ENCODE assay signal across 1 cellular context in the genomic region with DNA sequence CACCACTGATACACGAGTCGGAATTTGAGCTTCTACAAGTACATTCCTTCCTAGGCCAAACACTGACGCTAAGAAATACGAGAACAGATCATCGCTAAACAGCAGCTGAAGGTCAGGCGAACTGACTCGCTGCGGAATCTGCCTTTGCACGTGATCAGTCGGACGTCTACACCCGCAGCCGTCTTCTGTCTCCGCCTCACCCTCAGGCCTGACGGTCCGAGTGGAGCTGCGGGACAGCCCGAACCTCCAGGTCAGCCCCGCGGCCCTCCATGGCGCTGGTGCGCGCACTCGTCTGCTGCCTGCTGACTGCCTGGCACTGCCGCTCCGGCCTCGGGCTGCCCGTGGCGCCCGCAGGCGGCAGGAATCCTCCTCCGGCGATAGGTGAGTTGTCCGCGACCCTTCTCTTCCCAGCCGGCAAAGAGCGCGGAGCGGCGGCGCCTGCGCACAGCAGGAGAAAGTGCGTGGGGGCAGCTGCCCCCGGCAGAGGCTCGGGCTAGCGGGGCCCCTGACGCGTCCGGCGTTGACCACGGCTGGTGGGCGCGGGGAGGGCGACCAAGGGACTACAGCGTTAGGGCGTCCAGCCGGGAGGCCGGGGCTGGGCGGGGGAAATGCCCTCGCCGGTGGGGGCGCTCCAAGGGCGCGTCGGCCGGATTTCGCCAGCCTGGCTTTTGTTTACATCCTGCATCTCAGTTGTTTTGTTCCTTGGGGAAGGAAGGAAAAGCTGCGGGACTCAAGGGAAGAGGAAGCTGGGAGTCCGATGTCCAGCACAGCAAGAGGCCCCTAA.
TF ChIP-seq lines count a peak whose summit lies in the region.

A gene with protein sequence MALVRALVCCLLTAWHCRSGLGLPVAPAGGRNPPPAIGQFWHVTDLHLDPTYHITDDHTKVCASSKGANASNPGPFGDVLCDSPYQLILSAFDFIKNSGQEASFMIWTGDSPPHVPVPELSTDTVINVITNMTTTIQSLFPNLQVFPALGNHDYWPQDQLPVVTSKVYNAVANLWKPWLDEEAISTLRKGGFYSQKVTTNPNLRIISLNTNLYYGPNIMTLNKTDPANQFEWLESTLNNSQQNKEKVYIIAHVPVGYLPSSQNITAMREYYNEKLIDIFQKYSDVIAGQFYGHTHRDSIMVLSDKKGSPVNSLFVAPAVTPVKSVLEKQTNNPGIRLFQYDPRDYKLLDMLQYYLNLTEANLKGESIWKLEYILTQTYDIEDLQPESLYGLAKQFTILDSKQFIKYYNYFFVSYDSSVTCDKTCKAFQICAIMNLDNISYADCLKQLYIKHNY (plus strand): TSS at position 181 of the 784 bp plus-strand sequence. CDS start 89 bp downstream, at position 270.

TF ChIP-seq in HepG2, 621 proteins besides CTCF, POLR2A, EP300 and RAD21 (continued from another document):
- TF ChIP-seq, protein P1, sequence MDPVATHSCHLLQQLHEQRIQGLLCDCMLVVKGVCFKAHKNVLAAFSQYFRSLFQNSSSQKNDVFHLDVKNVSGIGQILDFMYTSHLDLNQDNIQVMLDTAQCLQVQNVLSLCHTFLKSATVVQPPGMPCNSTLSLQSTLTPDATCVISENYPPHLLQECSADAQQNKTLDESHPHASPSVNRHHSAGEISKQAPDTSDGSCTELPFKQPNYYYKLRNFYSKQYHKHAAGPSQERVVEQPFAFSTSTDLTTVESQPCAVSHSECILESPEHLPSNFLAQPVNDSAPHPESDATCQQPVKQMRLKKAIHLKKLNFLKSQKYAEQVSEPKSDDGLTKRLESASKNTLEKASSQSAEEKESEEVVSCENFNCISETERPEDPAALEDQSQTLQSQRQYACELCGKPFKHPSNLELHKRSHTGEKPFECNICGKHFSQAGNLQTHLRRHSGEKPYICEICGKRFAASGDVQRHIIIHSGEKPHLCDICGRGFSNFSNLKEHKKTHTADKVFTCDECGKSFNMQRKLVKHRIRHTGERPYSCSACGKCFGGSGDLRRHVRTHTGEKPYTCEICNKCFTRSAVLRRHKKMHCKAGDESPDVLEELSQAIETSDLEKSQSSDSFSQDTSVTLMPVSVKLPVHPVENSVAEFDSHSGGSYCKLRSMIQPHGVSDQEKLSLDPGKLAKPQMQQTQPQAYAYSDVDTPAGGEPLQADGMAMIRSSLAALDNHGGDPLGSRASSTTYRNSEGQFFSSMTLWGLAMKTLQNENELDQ (CRISPR knock-in tag; IDR thresholded peaks at IDR 0.05; ENCODE audit: borderline replicate concordance) = no peak; the same call in 1 of the 2 replicates
- TF ChIP-seq HMG20B (CRISPR knock-in tag; conservative IDR thresholded peaks at IDR 0.05) (peak; percentile 50), ZBTB38 (CRISPR knock-in tag; IDR thresholded peaks at IDR 0.05) (peak; percentile 79; the same call in 1 of the 2 replicates), ASH2L (IDR thresholded peaks at IDR 0.05; ENCODE audit: insufficient read length, low read depth, low read length) (peak; percentile 79), ZNF724P (CRISPR knock-in tag; IDR thresholded peaks at IDR 0.05; ENCODE audit: borderline replicate concordance) (peak; percentile 73; the same call in 1 of the 2 replicates), ZBTB20 (CRISPR knock-in tag; IDR thresholded peaks at IDR 0.05; ENCODE audit: borderline replicate concordance, low read depth) (peak; percentile 33; the same call in 1 of the 2 replicates), ZSCAN31 (CRISPR knock-in tag; IDR thresholded peaks at IDR 0.05; ENCODE audit: low read depth) (peak; percentile 99), ZNF703 (CRISPR knock-in tag; IDR thresholded peaks at IDR 0.05; ENCODE audit: borderline replicate concordance) (peak; percentile 86; the same call in 1 of the 2 replicates), DPF2 (CRISPR knock-in tag; IDR thresholded peaks at IDR 0.05; ENCODE audit: borderline replicate concordance, low read depth) (no peak; the same call in 1 of the 2 replicates), MYC (CRISPR knock-in tag; IDR thresholded peaks at IDR 0.05; ENCODE audit: borderline replicate concordance) (peak; percentile 81), FOXC1 (CRISPR knock-in tag; IDR thresholded peaks at IDR 0.05; ENCODE audit: borderline replicate concordance) (peak; percentile 98), FOXK2 (IDR thresholded peaks at IDR 0.05) (no peak), ZNF326 (CRISPR knock-in tag; IDR thresholded peaks at IDR 0.05; ENCODE audit: borderline replicate concordance) (no peak), RFX5 (IDR thresholded peaks at IDR 0.05; ENCODE audit: low read depth, low read length) (no peak), HOXD1 (CRISPR knock-in tag; IDR thresholded peaks at IDR 0.05) (peak; percentile 82; the same call in 1 of the 2 replicates), SMC3 (IDR thresholded peaks at IDR 0.05; ENCODE audit: low read length) (no peak; the same call in 1 of the 2 replicates), ZNF20 (CRISPR knock-in tag; IDR thresholded peaks at IDR 0.05) (no peak), ZNF34 (CRISPR knock-in tag; IDR thresholded peaks at IDR 0.05; ENCODE audit: borderline replicate concordance) (peak; percentile 97; the same call in 1 of the 2 replicates), ZNF496 (CRISPR knock-in tag; IDR thresholded peaks at IDR 0.05; ENCODE audit: insufficient replicate concordance) (no peak), ERF (CRISPR knock-in tag; IDR thresholded peaks at IDR 0.05) (peak; percentile 97), NR3C1 (CRISPR knock-in tag; IDR thresholded peaks at IDR 0.05) (no peak), GFI1 (CRISPR knock-in tag; IDR thresholded peaks at IDR 0.05; ENCODE audit: borderline replicate concordance) (peak; percentile 74), ZNF253 (CRISPR knock-in tag; IDR thresholded peaks at IDR 0.05; ENCODE audit: borderline replicate concordance) (peak; percentile 72), MAFG (CRISPR knock-in tag; IDR thresholded peaks at IDR 0.05) (no peak), ZNF24 (IDR thresholded peaks at IDR 0.05) (no peak), ZNF589 (CRISPR knock-in tag; conservative IDR thresholded peaks at IDR 0.05) (peak; percentile 94), CBX5 (CRISPR knock-in tag; IDR thresholded peaks at IDR 0.05; ENCODE audit: borderline replicate concordance) (peak; percentile 90; the same call in 1 of the 2 replicates), ZNF33B (CRISPR knock-in tag; IDR thresholded peaks at IDR 0.05) (peak; percentile 96), ZNF7 (CRISPR knock-in tag; IDR thresholded peaks at IDR 0.05) (no peak), ESRRA (CRISPR knock-in tag; IDR thresholded peaks at IDR 0.05; ENCODE audit: low read depth) (peak; percentile 89), SRSF4 (IDR thresholded peaks at IDR 0.05; ENCODE audit: low read depth, low read length, poor library complexity, severe bottlenecking) (no peak), HDAC1 (CRISPR knock-in tag; IDR thresholded peaks at IDR 0.05) (peak; percentile 96), FOXP1 (IDR thresholded peaks at IDR 0.05) (0 out of 2 replicates have a peak, but pooled peaks have one; percentile 31), FOXP1 (CRISPR knock-in tag; IDR thresholded peaks at IDR 0.05) (peak; percentile 88), ZBTB7A (CRISPR knock-in tag; IDR thresholded peaks at IDR 0.05) (peak; percentile 89; the same call in 1 of the 2 replicates), ZSCAN20 (CRISPR knock-in tag; IDR thresholded peaks at IDR 0.05; ENCODE audit: borderline replicate concordance) (peak; percentile 100), ZNF749 (CRISPR knock-in tag; IDR thresholded peaks at IDR 0.05; ENCODE audit: borderline replicate concordance) (peak; percentile 91; the same call in 1 of the 2 replicates), ZSCAN29 (CRISPR knock-in tag; conservative IDR thresholded peaks at IDR 0.05) (peak; percentile 92), ZNF766 (CRISPR knock-in tag; IDR thresholded peaks at IDR 0.05; ENCODE audit: borderline replicate concordance) (peak; percentile 64; the same call in 1 of the 2 replicates), PHF5A (CRISPR knock-in tag; IDR thresholded peaks at IDR 0.05; ENCODE audit: low read depth, unreplicated experiment) (peak; percentile 49)
- TF ChIP-seq, protein P2, sequence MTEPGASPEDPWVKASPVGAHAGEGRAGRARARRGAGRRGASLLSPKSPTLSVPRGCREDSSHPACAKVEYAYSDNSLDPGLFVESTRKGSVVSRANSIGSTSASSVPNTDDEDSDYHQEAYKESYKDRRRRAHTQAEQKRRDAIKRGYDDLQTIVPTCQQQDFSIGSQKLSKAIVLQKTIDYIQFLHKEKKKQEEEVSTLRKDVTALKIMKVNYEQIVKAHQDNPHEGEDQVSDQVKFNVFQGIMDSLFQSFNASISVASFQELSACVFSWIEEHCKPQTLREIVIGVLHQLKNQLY (CRISPR knock-in tag; IDR thresholded peaks at IDR 0.05) = peak; percentile 73; the same call in 1 of the 2 replicates
- TF ChIP-seq, protein P3, sequence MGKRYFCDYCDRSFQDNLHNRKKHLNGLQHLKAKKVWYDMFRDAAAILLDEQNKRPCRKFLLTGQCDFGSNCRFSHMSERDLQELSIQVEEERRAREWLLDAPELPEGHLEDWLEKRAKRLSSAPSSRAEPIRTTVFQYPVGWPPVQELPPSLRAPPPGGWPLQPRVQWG (CRISPR knock-in tag; IDR thresholded peaks at IDR 0.05; ENCODE audit: borderline replicate concordance, low read depth) = 0 out of 2 replicates have a peak, but pooled peaks have one; percentile 62
- TF ChIP-seq, protein P4, sequence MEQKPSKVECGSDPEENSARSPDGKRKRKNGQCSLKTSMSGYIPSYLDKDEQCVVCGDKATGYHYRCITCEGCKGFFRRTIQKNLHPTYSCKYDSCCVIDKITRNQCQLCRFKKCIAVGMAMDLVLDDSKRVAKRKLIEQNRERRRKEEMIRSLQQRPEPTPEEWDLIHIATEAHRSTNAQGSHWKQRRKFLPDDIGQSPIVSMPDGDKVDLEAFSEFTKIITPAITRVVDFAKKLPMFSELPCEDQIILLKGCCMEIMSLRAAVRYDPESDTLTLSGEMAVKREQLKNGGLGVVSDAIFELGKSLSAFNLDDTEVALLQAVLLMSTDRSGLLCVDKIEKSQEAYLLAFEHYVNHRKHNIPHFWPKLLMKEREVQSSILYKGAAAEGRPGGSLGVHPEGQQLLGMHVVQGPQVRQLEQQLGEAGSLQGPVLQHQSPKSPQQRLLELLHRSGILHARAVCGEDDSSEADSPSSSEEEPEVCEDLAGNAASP (CRISPR knock-in tag; IDR thresholded peaks at IDR 0.05; ENCODE audit: borderline replicate concordance) = peak; percentile 78
- TF ChIP-seq, protein P5, sequence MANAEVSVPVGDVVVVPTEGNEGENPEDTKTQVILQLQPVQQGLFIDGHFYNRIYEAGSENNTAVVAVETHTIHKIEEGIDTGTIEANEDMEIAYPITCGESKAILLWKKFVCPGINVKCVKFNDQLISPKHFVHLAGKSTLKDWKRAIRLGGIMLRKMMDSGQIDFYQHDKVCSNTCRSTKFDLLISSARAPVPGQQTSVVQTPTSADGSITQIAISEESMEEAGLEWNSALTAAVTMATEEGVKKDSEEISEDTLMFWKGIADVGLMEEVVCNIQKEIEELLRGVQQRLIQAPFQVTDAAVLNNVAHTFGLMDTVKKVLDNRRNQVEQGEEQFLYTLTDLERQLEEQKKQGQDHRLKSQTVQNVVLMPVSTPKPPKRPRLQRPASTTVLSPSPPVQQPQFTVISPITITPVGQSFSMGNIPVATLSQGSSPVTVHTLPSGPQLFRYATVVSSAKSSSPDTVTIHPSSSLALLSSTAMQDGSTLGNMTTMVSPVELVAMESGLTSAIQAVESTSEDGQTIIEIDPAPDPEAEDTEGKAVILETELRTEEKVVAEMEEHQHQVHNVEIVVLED (CRISPR knock-in tag; IDR thresholded peaks at IDR 0.05; ENCODE audit: borderline replicate concordance) = peak; percentile 87; the same call in 1 of the 2 replicates
- TF ChIP-seq, protein P6, sequence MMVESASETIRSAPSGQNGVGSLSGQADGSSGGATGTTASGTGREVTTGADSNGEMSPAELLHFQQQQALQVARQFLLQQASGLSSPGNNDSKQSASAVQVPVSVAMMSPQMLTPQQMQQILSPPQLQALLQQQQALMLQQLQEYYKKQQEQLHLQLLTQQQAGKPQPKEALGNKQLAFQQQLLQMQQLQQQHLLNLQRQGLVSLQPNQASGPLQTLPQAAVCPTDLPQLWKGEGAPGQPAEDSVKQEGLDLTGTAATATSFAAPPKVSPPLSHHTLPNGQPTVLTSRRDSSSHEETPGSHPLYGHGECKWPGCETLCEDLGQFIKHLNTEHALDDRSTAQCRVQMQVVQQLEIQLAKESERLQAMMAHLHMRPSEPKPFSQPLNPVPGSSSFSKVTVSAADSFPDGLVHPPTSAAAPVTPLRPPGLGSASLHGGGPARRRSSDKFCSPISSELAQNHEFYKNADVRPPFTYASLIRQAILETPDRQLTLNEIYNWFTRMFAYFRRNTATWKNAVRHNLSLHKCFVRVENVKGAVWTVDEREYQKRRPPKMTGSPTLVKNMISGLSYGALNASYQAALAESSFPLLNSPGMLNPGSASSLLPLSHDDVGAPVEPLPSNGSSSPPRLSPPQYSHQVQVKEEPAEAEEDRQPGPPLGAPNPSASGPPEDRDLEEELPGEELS (CRISPR knock-in tag; IDR thresholded peaks at IDR 0.05) = peak; percentile 91
- TF ChIP-seq, protein P7, sequence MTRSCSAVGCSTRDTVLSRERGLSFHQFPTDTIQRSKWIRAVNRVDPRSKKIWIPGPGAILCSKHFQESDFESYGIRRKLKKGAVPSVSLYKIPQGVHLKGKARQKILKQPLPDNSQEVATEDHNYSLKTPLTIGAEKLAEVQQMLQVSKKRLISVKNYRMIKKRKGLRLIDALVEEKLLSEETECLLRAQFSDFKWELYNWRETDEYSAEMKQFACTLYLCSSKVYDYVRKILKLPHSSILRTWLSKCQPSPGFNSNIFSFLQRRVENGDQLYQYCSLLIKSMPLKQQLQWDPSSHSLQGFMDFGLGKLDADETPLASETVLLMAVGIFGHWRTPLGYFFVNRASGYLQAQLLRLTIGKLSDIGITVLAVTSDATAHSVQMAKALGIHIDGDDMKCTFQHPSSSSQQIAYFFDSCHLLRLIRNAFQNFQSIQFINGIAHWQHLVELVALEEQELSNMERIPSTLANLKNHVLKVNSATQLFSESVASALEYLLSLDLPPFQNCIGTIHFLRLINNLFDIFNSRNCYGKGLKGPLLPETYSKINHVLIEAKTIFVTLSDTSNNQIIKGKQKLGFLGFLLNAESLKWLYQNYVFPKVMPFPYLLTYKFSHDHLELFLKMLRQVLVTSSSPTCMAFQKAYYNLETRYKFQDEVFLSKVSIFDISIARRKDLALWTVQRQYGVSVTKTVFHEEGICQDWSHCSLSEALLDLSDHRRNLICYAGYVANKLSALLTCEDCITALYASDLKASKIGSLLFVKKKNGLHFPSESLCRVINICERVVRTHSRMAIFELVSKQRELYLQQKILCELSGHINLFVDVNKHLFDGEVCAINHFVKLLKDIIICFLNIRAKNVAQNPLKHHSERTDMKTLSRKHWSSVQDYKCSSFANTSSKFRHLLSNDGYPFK (CRISPR knock-in tag; IDR thresholded peaks at IDR 0.05; ENCODE audit: borderline replicate concordance) = peak; percentile 95
